In genomic region chr12:127533353-127533752, GRCh38 we compare ENCODE assay signal across 33 cellular contexts.
"Had no signal": no experiment of that assay in that cellular context is flagged by ENCODE, and none has a peak within 500 bp of the region (broad histone marks: within the 10 kb centered on the region; RNA-seq: fewer than 3 reads in every experiment).

No MANE protein-coding gene starts in this region.

- H3K4me3 ChIP-seq: adrenal gland, ascending aorta, body of pancreas, breast epithelium, cardiac muscle cell had no signal

- ATAC-seq: activated naive CD4-positive, alpha-beta T cell treated with anti-CD3 and anti-CD28 coated beads, Interleukin-2, amount 50 U/mL, for 72 hours; activated naive CD8-positive, alpha-beta T cell treated with anti-CD3 and anti-CD28 coated beads, Interleukin-2, amount 50 U/mL, for 24 hours; activated T-cell treated with anti-CD3 and anti-CD28 coated beads, Interleukin-2, amount 50 U/mL, for 4 hours; activated T-cell treated with anti-CD3 and anti-CD28 coated beads, Interleukin-2, amount 50 U/mL, for 72 hours; activated T-helper 17 cell treated with anti-CD3 and anti-CD28 coated beads, Interleukin-2, amount 50 U/mL, for 72 hours; body of pancreas had no signal

- H3K27ac ChIP-seq: adrenal gland, ascending aorta, body of pancreas, brain microvascular endothelial cell, breast epithelium, cardiac muscle cell had no signal

- H3K9me3 ChIP-seq: adrenal gland, ascending aorta, body of pancreas, breast epithelium had no signal

- H3K36me3 ChIP-seq: adrenal gland, ascending aorta, brain microvascular endothelial cell, breast epithelium, cardiac muscle cell had no signal

- H3K27me3 ChIP-seq: adrenal gland, ascending aorta, body of pancreas, brain microvascular endothelial cell, breast epithelium, cardiac muscle cell had no signal

- H3K4me1 ChIP-seq: adrenal gland, ascending aorta, body of pancreas, breast epithelium had no signal

- FAIRE-seq: bronchial epithelial cell had no signal

- DNase-seq: activated effector memory CD4-positive, alpha-beta T cell treated with anti-CD3 and anti-CD28 coated beads, Interleukin-2, amount 50 U/mL, for 16 hours; activated effector memory CD4-positive, alpha-beta T cell treated with Interleukin-2 at 50 U/mL for 16 hours; activated gamma-delta T cell; activated gamma-delta T cell treated with Interleukin-2 at 50 U/mL for 16 hours; activated naive CD4-positive, alpha-beta T cell; activated naive CD4-positive, alpha-beta T cell treated with anti-CD3 and anti-CD28 coated beads for 36 hours; activated naive CD4-positive, alpha-beta T cell treated with anti-CD3 and anti-CD28 coated beads, Interleukin-2, amount 10 ng/mL, durations not matched to agents 7 days and 5 days; activated naive CD4-positive, alpha-beta T cell treated with anti-CD3 and anti-CD28 coated beads, Interleukin-2, amount 50 U/mL, for 16 hours; activated naive CD4-positive, alpha-beta T cell treated with Interleukin-2 at 50 U/mL for 16 hours; activated naive CD8-positive, alpha-beta T cell treated with anti-CD3 and anti-CD28 coated beads for 36 hours; activated naive CD8-positive, alpha-beta T cell treated with anti-CD3 and anti-CD28 coated beads, Interleukin-2, amount 10 ng/mL, durations not matched to agents 7 days and 5 days; activated naive CD8-positive, alpha-beta T cell treated with anti-CD3 and anti-CD28 coated beads, Interleukin-2, amount 50 U/mL, for 24 hours; activated T-cell treated with anti-CD3 and anti-CD28 coated beads, Interleukin-2, amount 50 U/mL, for 1 hour; activated T-cell treated with anti-CD3 and anti-CD28 coated beads, Interleukin-2, amount 50 U/mL, for 24 hours; activated T-cell treated with anti-CD3 and anti-CD28 coated beads, Interleukin-2, amount 50 U/mL, for 4 hours; activated T-cell treated with anti-CD3 and anti-CD28 coated beads, Interleukin-2, amount 50 U/mL, for 48 hours; activated T-cell treated with anti-CD3 and anti-CD28 coated beads, Interleukin-2, amount 50 U/mL, for 72 hours; adrenal gland; amniotic stem cell; amygdala; anterior cingulate cortex; aorta; body of pancreas; brain microvascular endothelial cell; caudate nucleus; central memory CD4-positive, alpha-beta T cell; cerebellar nuclear complex had no signal
